Comparison of ENCODE assay signal across 11 cellular contexts in the genomic region with DNA sequence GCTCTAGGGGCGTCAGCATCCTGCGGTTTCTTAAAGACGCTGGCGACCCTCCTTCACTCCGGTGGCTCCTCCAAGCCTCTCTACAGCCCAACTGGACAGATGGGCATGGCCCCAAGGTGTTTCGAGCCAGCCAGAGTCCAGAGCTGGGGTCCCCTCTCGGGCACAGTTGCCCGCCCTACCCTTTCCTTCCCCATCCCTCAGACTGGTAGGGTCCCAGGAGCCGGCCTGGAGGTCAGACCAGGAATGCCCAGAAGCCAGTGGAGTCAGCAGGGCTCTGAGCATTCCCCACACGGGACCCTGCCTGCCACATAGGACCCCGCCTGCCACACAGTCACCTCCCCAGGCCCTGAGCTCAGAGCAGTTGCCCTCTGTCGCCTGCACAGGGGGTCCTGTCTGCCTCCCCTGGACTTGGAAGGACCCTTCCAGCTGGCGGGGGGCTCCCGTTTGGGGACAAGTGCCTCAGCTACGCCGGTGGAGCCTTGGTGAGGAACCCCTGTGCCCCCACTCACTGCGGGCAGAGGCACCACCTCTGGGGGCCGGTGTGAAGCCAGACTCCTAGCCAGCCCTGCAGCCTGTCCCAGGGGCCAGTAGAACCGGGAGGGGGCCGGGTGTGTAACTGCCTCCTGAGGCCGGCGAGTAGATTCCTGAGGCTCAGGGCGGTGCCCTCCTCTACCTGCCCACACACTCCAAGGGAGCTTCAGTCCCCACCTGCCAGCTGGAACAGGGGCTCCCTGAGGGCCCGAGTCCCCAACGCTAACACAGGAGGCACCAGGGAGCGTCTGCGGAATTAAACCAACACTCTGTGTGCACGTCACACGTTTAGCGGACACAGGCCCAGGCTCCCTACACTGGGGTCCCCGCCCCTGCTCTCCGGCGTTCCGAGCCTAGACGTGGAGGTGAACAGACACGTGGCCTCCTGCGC. TPM values are rescaled to one million over a fixed set of nuclear protein-coding genes. Genes with fewer than 3 reads are reported as not detected.
DNase-seq lines count a peak whose midpoint lies in the region; ATAC-seq and TF ChIP-seq lines count a peak whose summit lies in the region.
"Had no signal": no experiment of that assay in that cellular context is flagged by ENCODE, and none has a peak within 500 bp of the region (broad histone marks: within the 10 kb centered on the region; RNA-seq: fewer than 3 reads in every experiment).

No MANE protein-coding gene starts in this region.

- H3K27ac ChIP-seq in spleen = peak overlapping the region in 7 of 8 donors; percentile 5 to 74 (median 70)
- H3K27ac ChIP-seq in CD4-positive, alpha-beta T cell (ENCODE audit: low read depth, low read length) = no peak overlapping the region
- H3K27ac ChIP-seq: esophagus muscularis mucosa, ovary had no signal

- H3K4me3 Mint-ChIP-seq in HFFc6 = no peak overlapping the region
- H3K4me3 Mint-ChIP-seq in CD4-positive, alpha-beta T cell = no peak overlapping the region
- H3K4me3 Mint-ChIP-seq: T-helper 2 cell treated with Interferon-gamma antibody and Interleukin-4, amounts not matched to agents 5 μg/mL and 100 μg/mL, for 36 hours had no signal

- WGBS in spleen, 5 donors = 65 to 81% (median 79%) methylated on average over 21 to 37 of the region's 37 CpGs

- DNase-seq in HFFc6 (no peak), T1000 (lab: John Stamatoyannopoulos, UW) (peak; percentile 35), islet precursor cell (peak; percentile 84), spleen (no peak), SKM-1 treated with dmso at 0.1 percent for 144 hours (lab: John Stamatoyannopoulos, UW; ENCODE audit: unreplicated experiment) (no peak)
- DNase-seq in CD4-positive, alpha-beta T cell = no peak
- DNase-seq in activated naive CD4-positive, alpha-beta T cell (lab: John Stamatoyannopoulos, UW) = no peak
- DNase-seq: ovary had no signal

- H3K4me3 ChIP-seq in spleen = no peak overlapping the region
- H3K4me3 ChIP-seq: esophagus muscularis mucosa, ovary had no signal

- H3K36me3 Mint-ChIP-seq in HFFc6 (ENCODE audit: low read depth) = no peaks in the 10 kb centered on the region
- H3K36me3 Mint-ChIP-seq in CD4-positive, alpha-beta T cell (ENCODE audit: low read depth) = no peaks in the 10 kb centered on the region

- POLR2A ChIA-PET in CD4-positive, alpha-beta T cell (lab: Charles Lee) = no interaction called here

- H3K36me3 ChIP-seq in spleen = no peaks in the 10 kb centered on the region
- H3K36me3 ChIP-seq: esophagus muscularis mucosa, ovary had no signal

- H3K4me1 ChIP-seq in spleen = peaks cover 0 to 36% (median 21%) of the 10 kb centered on the region in 6 donors

- H3K9me3 Mint-ChIP-seq in HFFc6 = no peaks in the 10 kb centered on the region
- H3K9me3 Mint-ChIP-seq in CD4-positive, alpha-beta T cell = no peaks in the 10 kb centered on the region
- H3K9me3 Mint-ChIP-seq: T-helper 2 cell treated with Interferon-gamma antibody and Interleukin-4, amounts not matched to agents 5 μg/mL and 100 μg/mL, for 36 hours had no signal

- H3K27me3 Mint-ChIP-seq in HFFc6 (ENCODE audit: insufficient read depth) = peaks cover 2% of the 10 kb centered on the region
- H3K27me3 Mint-ChIP-seq in CD4-positive, alpha-beta T cell = peaks cover 5% of the 10 kb centered on the region

- TF ChIP-seq POLR2A in spleen (IDR thresholded peaks at IDR 0.05) = no peak

- no peak for ATAC-seq in GM21737 (IDR thresholded peaks at IDR 0.05; ENCODE audit: unreplicated experiment)
- ATAC-seq in CD4-positive, alpha-beta T cell (ENCODE audit: poor library complexity) = no peak

- H3K4me1 Mint-ChIP-seq in HFFc6 (ENCODE audit: low read depth) = peaks cover 31% of the 10 kb centered on the region
- no peaks in the 10 kb centered on the region for H3K4me1 Mint-ChIP-seq in CD4-positive, alpha-beta T cell (ENCODE audit: low read depth)

- no peaks in the 10 kb centered on the region for H3K27me3 ChIP-seq in spleen (replicated peaks in 1 of 7)
- H3K27me3 ChIP-seq in CD4-positive, alpha-beta T cell (ENCODE audit: control insufficient read depth, insufficient read depth, low read length) = no peaks in the 10 kb centered on the region
- H3K27me3 ChIP-seq: esophagus muscularis mucosa, ovary had no signal

- CTCF ChIA-PET in CD4-positive, alpha-beta T cell (lab: Charles Lee) = no interaction called here

- intact Hi-C loops in spleen (cut with DNase I; ENCODE audit: low total_unique reads) = no loop called here
- intact Hi-C loops in CD4-positive, alpha-beta T cell (cut with DNase I, micrococcal nuclease) = no loop called here

- TF ChIP-seq CTCF in HFFc6 (IDR thresholded peaks at IDR 0.05) (no peak), spleen (IDR thresholded peaks at IDR 0.05 in 8 of 11, conservative IDR thresholded peaks at IDR 0.05 in 3 of 11) (no peak)
- no peak for TF ChIP-seq CTCF in CD4-positive, alpha-beta T cell (IDR thresholded peaks at IDR 0.05)

- peaks cover 0 to 11% (median 1%) of the 10 kb centered on the region in 8 donors for H3K9me3 ChIP-seq in spleen
- H3K9me3 ChIP-seq in CD4-positive, alpha-beta T cell (ENCODE audit: control insufficient read depth, low read length) = no peaks in the 10 kb centered on the region
- H3K9me3 ChIP-seq: esophagus muscularis mucosa, ovary had no signal

- peak overlapping the region; percentile 79 for H3K27ac Mint-ChIP-seq in HFFc6
- H3K27ac Mint-ChIP-seq in CD4-positive, alpha-beta T cell = no peak overlapping the region
- H3K27ac Mint-ChIP-seq: T-helper 2 cell treated with Interferon-gamma antibody and Interleukin-4, amounts not matched to agents 5 μg/mL and 100 μg/mL, for 36 hours had no signal

RNA-seq across cellular contexts. Expression of a gene that starts 19.4 kb away (rescaled TPM):
- total RNA-seq in HFFc6 (2021; fragmentation: NEBNext Ultra II Directional; extraction: Animal tissue kit (Norgen Biotek cat#: 25700)) = 1 to 10 TPM; 7.1 to 8.7 (median 7.8) TPM
- 10 to 100 TPM; 16.1 to 49.5 (median 24.5) TPM for total RNA-seq in spleen
- polyA plus RNA-seq in spleen = 10 to 100 TPM in 1 of 3 donors, 1 to 10 TPM in 2; 6.1 to 16.8 (median 9.9) TPM
- total RNA-seq in CD4-positive, alpha-beta T cell = under 1 TPM; 0.55 to 0.70 TPM

Comparison
In these comparisons a context has a peak if more than half of its experiments do, and no peak if none do; other contexts are left out.
1. DNase-seq: peak in T1000 (single experiment) and islet precursor cell (single experiment); none in HFFc6 (single experiment), spleen (single experiment), SKM-1 treated with dmso at 0.1 percent for 144 hours (single experiment), CD4-positive, alpha-beta T cell (0 of 10) and activated naive CD4-positive, alpha-beta T cell (0 of 4).
2. RNA of a gene that starts 19.4 kb away (total RNA-seq): 16.1 to 49.5 TPM in spleen and 7.1 to 8.7 TPM in HFFc6; 0.55 to 0.70 TPM in CD4-positive, alpha-beta T cell; every median in the first group is over 4 times any median in the second.